1 cellular context compared by ENCODE assay signal in the genomic region with DNA sequence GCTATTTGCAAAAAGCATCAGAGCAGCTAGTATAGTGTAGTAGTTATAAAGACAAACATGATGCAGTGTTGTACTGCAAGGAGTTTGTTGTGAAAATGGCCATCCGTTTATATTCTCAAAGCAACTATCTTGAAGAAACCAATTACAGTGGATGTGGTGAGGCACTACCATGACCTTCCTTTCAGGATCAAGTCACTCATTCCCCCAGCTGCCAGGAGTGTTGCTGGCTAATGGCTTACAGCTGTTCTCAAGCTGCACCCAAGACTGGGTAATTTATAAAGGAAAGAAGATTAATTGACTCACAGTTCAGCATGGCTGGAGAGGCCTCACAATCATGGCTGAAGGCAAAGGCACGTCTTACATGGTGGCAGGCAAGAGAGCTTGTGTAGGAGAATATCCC.
TF ChIP-seq lines count a peak whose summit lies in the region.

No MANE protein-coding gene starts in this region.

TF ChIP-seq in HepG2, 621 proteins besides CTCF, POLR2A, EP300 and RAD21:
- TF ChIP-seq TOE1 (CRISPR knock-in tag; IDR thresholded peaks at IDR 0.05) (no peak), GTF3A (CRISPR knock-in tag; conservative IDR thresholded peaks at IDR 0.05) (no peak), ZNF274 (CRISPR knock-in tag; IDR thresholded peaks at IDR 0.05) (no peak), ZNF430 (CRISPR knock-in tag; IDR thresholded peaks at IDR 0.05) (peak; percentile 55; the same call in 1 of the 2 replicates)
- TF ChIP-seq, protein P1, sequence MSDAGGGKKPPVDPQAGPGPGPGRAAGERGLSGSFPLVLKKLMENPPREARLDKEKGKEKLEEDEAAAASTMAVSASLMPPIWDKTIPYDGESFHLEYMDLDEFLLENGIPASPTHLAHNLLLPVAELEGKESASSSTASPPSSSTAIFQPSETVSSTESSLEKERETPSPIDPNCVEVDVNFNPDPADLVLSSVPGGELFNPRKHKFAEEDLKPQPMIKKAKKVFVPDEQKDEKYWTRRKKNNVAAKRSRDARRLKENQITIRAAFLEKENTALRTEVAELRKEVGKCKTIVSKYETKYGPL (CRISPR knock-in tag; IDR thresholded peaks at IDR 0.05) = no peak
